ENCODE assay signal across 18 cellular contexts in genomic region chr13:36601186-36601585, GRCh38.
"Had no signal": no experiment of that assay in that cellular context is flagged by ENCODE, and none has a peak within 500 bp of the region (broad histone marks: within the 10 kb centered on the region; RNA-seq: fewer than 3 reads in every experiment).

No MANE protein-coding gene starts in this region.

- H3K27me3 ChIP-seq: adrenal gland, body of pancreas, gastroesophageal sphincter, ovary, upper lobe of left lung had no signal

- H3K9me3 ChIP-seq: adrenal gland, body of pancreas, ovary, upper lobe of left lung had no signal

- FAIRE-seq: islet of Langerhans had no signal

- DNase-seq: activated CD4-positive, alpha-beta T cell treated with anti-CD3 and anti-CD28 coated beads, Interleukin-2, amount 50 U/mL, for 48 hours; activated CD4-positive, CD25-positive, alpha-beta regulatory T cell treated with anti-CD3 and anti-CD28 coated beads, Interleukin-2, amount 50 U/mL, for 72 hours; activated CD8-positive, alpha-beta memory T cell treated with anti-CD3 and anti-CD28 coated beads, Interleukin-2, amount 10 ng/mL, durations not matched to agents 7 days and 5 days; activated effector memory CD4-positive, alpha-beta T cell treated with Interleukin-2 at 50 U/mL for 16 hours; activated T-cell treated with anti-CD3 and anti-CD28 coated beads, Interleukin-2, amount 50 U/mL, for 24 hours; adrenal gland; body of pancreas; naive thymus-derived CD4-positive, alpha-beta T cell; ovary; stimulated activated CD4-positive, alpha-beta T cell treated with anti-CD3 and anti-CD28 coated beads, Interleukin-1b, Interleukin-23, amount 100 ng/mL, for 48 hours; stimulated activated naive CD8-positive, alpha-beta T cell treated with anti-CD3 and anti-CD28 coated beads, Interleukin-15, amount 100 ng/mL, for 72 hours; T-helper 1 cell; T1000; upper lobe of left lung had no signal

- ATAC-seq: activated CD8-positive, alpha-beta memory T cell treated with anti-CD3 and anti-CD28 coated beads, Interleukin-2, amount 10 ng/mL, durations not matched to agents 7 days and 5 days; body of pancreas; gastroesophageal sphincter; naive thymus-derived CD4-positive, alpha-beta T cell; sciatic nerve; stimulated activated naive CD8-positive, alpha-beta T cell treated with anti-CD3 and anti-CD28 coated beads, Interleukin-15, amount 100 ng/mL, for 72 hours had no signal

- H3K4me3 ChIP-seq: adrenal gland, body of pancreas, coronary artery, gastroesophageal sphincter, ovary, upper lobe of left lung had no signal

- H3K36me3 ChIP-seq: adrenal gland, gastroesophageal sphincter, ovary, upper lobe of left lung had no signal

- H3K4me1 ChIP-seq: adrenal gland, body of pancreas, gastroesophageal sphincter, upper lobe of left lung had no signal

- H3K27ac ChIP-seq: adrenal gland, body of pancreas, coronary artery, gastroesophageal sphincter, ovary, upper lobe of left lung had no signal
